17 cellular contexts compared by ENCODE assay signal in genomic region chr20:8740265-8740664, GRCh38.
DNase-seq lines count a peak whose midpoint lies in the region; ATAC-seq and TF ChIP-seq lines count a peak whose summit lies in the region.
"Had no signal": no experiment of that assay in that cellular context is flagged by ENCODE, and none has a peak within 500 bp of the region (broad histone marks: within the 10 kb centered on the region; RNA-seq: fewer than 3 reads in every experiment).

No MANE protein-coding gene starts in this region.

- no peaks in the 10 kb centered on the region for H3K79me2 ChIP-seq in OCI-LY3 (ENCODE audit: low read length)

- peak overlapping the region; percentile 54 for H3K27ac ChIP-seq in OCI-LY3 (ENCODE audit: low read length)
- H3K27ac ChIP-seq in left ventricle myocardium inferior (replicated peaks), result no peak overlapping the region
- H3K27ac ChIP-seq: KMS-11, SK-N-MC, skin epidermis, thoracic aorta had no signal

- H4K20me1 ChIP-seq in OCI-LY3 (ENCODE audit: insufficient read depth, low read length), result no peaks in the 10 kb centered on the region

- peaks cover 4% of the 10 kb centered on the region; the same call in 1 of the 2 replicates for H3K9me3 ChIP-seq in OCI-LY3 (ENCODE audit: insufficient read depth, low read length)
- no peaks in the 10 kb centered on the region for H3K9me3 ChIP-seq in left ventricle myocardium inferior (replicated peaks)
- H3K9me3 ChIP-seq: thoracic aorta had no signal

- no peak overlapping the region for H2AFZ ChIP-seq in OCI-LY3 (ENCODE audit: low read depth, low read length)

- intact Hi-C loops in left ventricle myocardium inferior (cut with micrococcal nuclease), result no loop called here

- H3K4me1 ChIP-seq in OCI-LY3 (ENCODE audit: low read length) (peaks cover 26% of the 10 kb centered on the region), left ventricle myocardium inferior (no peaks in the 10 kb centered on the region)

- peak overlapping the region; percentile 59 for H3K4me2 ChIP-seq in OCI-LY3 (ENCODE audit: low read length)
- H3K4me2 ChIP-seq: KMS-11 had no signal

- ATAC-seq in GM18868 (IDR thresholded peaks at IDR 0.05; ENCODE audit: unreplicated experiment), result peak; percentile 96
- ATAC-seq in GM21447 (IDR thresholded peaks at IDR 0.05; ENCODE audit: unreplicated experiment), result peak; percentile 85
- ATAC-seq in HG03039 (IDR thresholded peaks at IDR 0.05; ENCODE audit: unreplicated experiment), result peak; percentile 71
- ATAC-seq: activated CD4-positive, CD25-positive, alpha-beta regulatory T cell treated with anti-CD3 and anti-CD28 coated beads, Interleukin-2, amount 50 U/mL, for 24 hours had no signal

- peak overlapping the region; percentile 42; the same call in 1 of the 2 replicates for H3K4me3 ChIP-seq in OCI-LY3 (ENCODE audit: low read length)
- H3K4me3 ChIP-seq in left ventricle myocardium inferior, result no peak overlapping the region
- H3K4me3 ChIP-seq: SK-N-MC, skin epidermis, thoracic aorta had no signal

- H3K36me3 ChIP-seq in OCI-LY3 (replicated peaks; ENCODE audit: low read depth, low read length) (peaks cover 4% of the 10 kb centered on the region), left ventricle myocardium inferior (peaks cover 34% of the 10 kb centered on the region)
- H3K36me3 ChIP-seq: thoracic aorta had no signal

- no peak for DNase-seq in NCI-H1092 treated with DMSO at 0.1 percent for 48 hours (lab: John Stamatoyannopoulos, UW)
- DNase-seq in SKM-1 treated with dmso at 0.1 percent for 144 hours (lab: John Stamatoyannopoulos, UW; ENCODE audit: unreplicated experiment), result no peak
- DNase-seq in left ventricle myocardium inferior, result no peak
- DNase-seq: activated T-cell treated with anti-CD3 and anti-CD28 coated beads, Interleukin-2, amount 50 U/mL, for 4 hours; aorta; C1 segment of cervical spinal cord; DND-41; nucleus accumbens had no signal

- TF ChIP-seq CTCF in OCI-LY3 (IDR thresholded peaks at IDR 0.05; ENCODE audit: low read depth, low read length) (no peak), left ventricle myocardium inferior (IDR thresholded peaks at IDR 0.05; ENCODE audit: borderline replicate concordance) (no peak)

- no peak overlapping the region for H3K9ac ChIP-seq in OCI-LY3 (ENCODE audit: low read length)
- H3K9ac ChIP-seq: KMS-11 had no signal

- no peaks in the 10 kb centered on the region for H3K27me3 ChIP-seq in OCI-LY3 (ENCODE audit: low read depth, low read length)
- no peaks in the 10 kb centered on the region for H3K27me3 ChIP-seq in left ventricle myocardium inferior (ENCODE audit: low read depth)
